Comparison of ENCODE assay signal across 18 cellular contexts in the genomic region with DNA sequence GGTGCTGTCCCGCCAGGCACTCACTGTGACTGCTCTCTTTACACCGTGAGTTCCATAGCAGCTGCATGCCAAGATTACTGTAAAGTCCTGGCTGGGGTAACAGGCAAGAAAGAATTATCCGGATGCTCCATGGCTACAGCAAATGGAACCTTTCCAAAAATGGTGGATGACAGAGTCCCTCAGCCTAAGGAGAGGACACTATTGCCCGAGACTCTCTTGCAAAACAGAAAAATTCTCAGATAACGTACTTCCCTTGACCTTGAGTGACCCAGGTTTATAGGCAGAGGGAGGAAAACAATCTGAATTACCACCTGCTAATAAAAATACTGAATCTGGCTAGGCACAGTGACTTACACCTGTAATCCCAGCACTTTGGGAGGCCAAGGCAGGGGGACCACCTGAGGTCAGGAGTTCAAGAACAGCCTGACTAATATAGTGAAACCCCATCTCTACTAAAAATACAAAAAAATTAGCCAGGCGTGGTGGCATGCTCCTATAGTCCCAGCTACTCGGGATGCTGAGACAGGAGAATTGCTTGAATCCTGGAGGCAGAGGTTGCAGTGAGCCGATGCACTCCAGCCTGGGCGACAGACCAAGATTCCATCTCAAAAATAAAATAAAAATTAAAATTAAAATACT. TPM values are rescaled to one million over a fixed set of nuclear protein-coding genes. Genes with fewer than 3 reads are reported as not detected.
DNase-seq lines count a peak whose midpoint lies in the region; ATAC-seq, FAIRE-seq and TF ChIP-seq lines count a peak whose summit lies in the region.
"Had no signal": no experiment of that assay in that cellular context is flagged by ENCODE, and none has a peak within 500 bp of the region (broad histone marks: within the 10 kb centered on the region; RNA-seq: fewer than 3 reads in every experiment).

No MANE protein-coding gene starts in this region.

- DNase-seq in GM19239 (ENCODE audit: insufficient read length, low spot score) = no peak
- DNase-seq in K562 (ENCODE audit: extremely low read depth in 1 of 4, low spot score in 3 of 4) = no peak
- DNase-seq in osteoblast (ENCODE audit: insufficient read length, low spot score, missing footprints) = peak; percentile 80
- no peak for DNase-seq in mesenchymal stem cell
- DNase-seq in thyroid gland = no peak
- DNase-seq: ACHN; Caco-2; CD4-positive, alpha-beta T cell; GM23248; HCEC 1CT had no signal

- no peak overlapping the region for H3K4me2 ChIP-seq in K562 (ENCODE audit: insufficient read depth, low read length)
- no peak overlapping the region for H3K4me2 ChIP-seq in osteoblast (ENCODE audit: insufficient read depth, low read length)
- H3K4me2 ChIP-seq in mesenchymal stem cell (ENCODE audit: low read length, poor library complexity, severe bottlenecking) = no peak overlapping the region
- H3K4me2 ChIP-seq: KMS-11 had no signal

- no peak overlapping the region for H3K14ac ChIP-seq in mesenchymal stem cell (ENCODE audit: low read length in 2 of 2)

- H2AK5ac ChIP-seq in mesenchymal stem cell (ENCODE audit: low read length, severe bottlenecking) = no peak overlapping the region

- H3K23ac ChIP-seq in mesenchymal stem cell (ENCODE audit: low read length in 2 of 2) = no peak overlapping the region

- H3K79me1 ChIP-seq in mesenchymal stem cell (replicated peaks; ENCODE audit: low read length, poor library complexity, severe bottlenecking) = peaks cover 13% of the 10 kb centered on the region

- H3K27me3 ChIP-seq in K562 (ENCODE audit: control insufficient read depth in 2 of 2, insufficient read depth in 2 of 2, low read length in 2 of 2) = peaks cover 46 to 64% of the 10 kb centered on the region in 2 experiments
- peaks cover 36% of the 10 kb centered on the region for H3K27me3 ChIP-seq in osteoblast (ENCODE audit: insufficient read depth, low read length)
- peaks cover 4 to 62% of the 10 kb centered on the region in 2 experiments for H3K27me3 ChIP-seq in mesenchymal stem cell (ENCODE audit: control insufficient read depth in 1 of 2, insufficient read depth in 1 of 2, low read length in 2 of 2)
- no peaks in the 10 kb centered on the region for H3K27me3 ChIP-seq in thyroid gland

- no peaks in the 10 kb centered on the region for H3K9me3 ChIP-seq in K562 (replicated peaks; ENCODE audit: control insufficient read depth, insufficient read depth, low read depth, low read length)
- H3K9me3 ChIP-seq in osteoblast (ENCODE audit: low read depth, low read length) = no peaks in the 10 kb centered on the region
- H3K9me3 ChIP-seq in mesenchymal stem cell (ENCODE audit: control insufficient read depth, low read length) = no peaks in the 10 kb centered on the region
- H3K9me3 ChIP-seq in thyroid gland = no peaks in the 10 kb centered on the region
- H3K9me3 ChIP-seq: Caco-2 had no signal

- POLR2A ChIA-PET in K562 (lab: Yijun Ruan, JAX) = no interaction called here

- H2BK120ac ChIP-seq in mesenchymal stem cell (ENCODE audit: low read depth, low read length) = no peak overlapping the region

- no peak overlapping the region for H2BK5ac ChIP-seq in mesenchymal stem cell (ENCODE audit: low read depth, low read length, poor library complexity, severe bottlenecking)

- H4K91ac ChIP-seq in mesenchymal stem cell (ENCODE audit: low read length) = no peak overlapping the region

- TF ChIP-seq POLR2A in K562 (conservative IDR thresholded peaks at IDR 0.05) (no peak), thyroid gland (IDR thresholded peaks at IDR 0.05) (no peak)

- BruUV-seq in K562 (replicated peaks; lab: Mats Ljungman, UMichigan) = no TSS peak

- H3K9me1 ChIP-seq in K562 (ENCODE audit: control insufficient read depth, insufficient read depth, low read length) = no peaks in the 10 kb centered on the region

- intact Hi-C loops in K562 (cut with micrococcal nuclease) (no loop called here), thyroid gland (cut with DNase I) (no loop called here)

- TF ChIP-seq CTCF in K562 (IDR thresholded peaks at IDR 0.05 in 2 of 3, conservative IDR thresholded peaks at IDR 0.05 in 1 of 3; ENCODE audit: insufficient read depth in 2 of 3, low read depth in 1 of 3, low read length in 3 of 3) (no peak), osteoblast (IDR thresholded peaks at IDR 0.05; ENCODE audit: extremely low read depth, low read depth, low read length) (no peak), thyroid gland (IDR thresholded peaks at IDR 0.05) (no peak)

- peak; percentile 77 for FAIRE-seq in GM19239 (lab: Jason Lieb, UNC)
- FAIRE-seq in K562 (lab: Jason Lieb, UNC) = peak; percentile 56
- FAIRE-seq: A204.1, D721Med, G401.6, H54, HTR-8/SVneo had no signal

- H3K9ac ChIP-seq in K562 (ENCODE audit: insufficient read depth in 1 of 2, low read depth in 2 of 2, low read length in 2 of 2) (peak overlapping the region in 1 of 2 experiments; percentile 56; a peak in 1 of 4 replicates), mesenchymal stem cell (ENCODE audit: low read length) (no peak overlapping the region)
- H3K9ac ChIP-seq: GM23248, KMS-11 had no signal

- H2BK12ac ChIP-seq in mesenchymal stem cell (ENCODE audit: low read length in 2 of 2) = no peak overlapping the region

- H4K20me1 ChIP-seq in K562 (replicated peaks; ENCODE audit: control insufficient read depth, insufficient read depth, low read length) (0 out of 2 replicates have a peak, but pooled peaks cover 7% of the 10 kb centered on the region), osteoblast (ENCODE audit: insufficient read depth, low read length) (peaks cover 2% of the 10 kb centered on the region)

- H4K8ac ChIP-seq in mesenchymal stem cell (ENCODE audit: low read length) = no peak overlapping the region

- H3K4ac ChIP-seq in mesenchymal stem cell (ENCODE audit: low read depth in 1 of 2, low read length in 2 of 2) = no peak overlapping the region

- no peak overlapping the region for H3K4me3 ChIP-seq in K562
- H3K4me3 ChIP-seq in osteoblast (ENCODE audit: insufficient read depth, low read length) = no peak overlapping the region
- no peak overlapping the region for H3K4me3 ChIP-seq in mesenchymal stem cell (ENCODE audit: insufficient read depth in 1 of 2, low read depth in 1 of 2, low read length in 2 of 2)
- H3K4me3 ChIP-seq in thyroid gland (replicated peaks in 1 of 3) = no peak overlapping the region
- H3K4me3 ChIP-seq: GM23248 had no signal

- CTCF ChIA-PET in K562 (lab: Yijun Ruan, JAX; ENCODE audit: low intra/inter-chr PET ratio) = no interaction called here

- H3K18ac ChIP-seq in mesenchymal stem cell (ENCODE audit: low read depth in 1 of 2, low read length in 2 of 2) = no peak overlapping the region

- WGBS in K562 (ENCODE audit: insufficient coverage, low coverage, missing lambda C conversion rate) = 9% methylated on average over 9 of the region's 9 CpGs
- WGBS in mesenchymal stem cell = 75% methylated on average over 7 of the region's 9 CpGs
- 63 to 81% methylated on average over 9 of the region's 9 CpGs for WGBS in thyroid gland, 2 donors

- in situ Hi-C loops in K562 (cut with MboI) = no loop called here

- TF ChIP-seq RAD21 in K562 (CRISPR knock-in tag; conservative IDR thresholded peaks at IDR 0.05 in 1 of 2, IDR thresholded peaks at IDR 0.05 in 1 of 2) = no peak

- peaks cover 2 to 28% of the 10 kb centered on the region in 2 experiments; a peak in 3 of 5 replicates for H3K4me1 ChIP-seq in K562 (replicated peaks in 1 of 2; ENCODE audit: control insufficient read depth in 2 of 2, insufficient read depth in 2 of 2, low read length in 2 of 2)
- peaks cover 7% of the 10 kb centered on the region for H3K4me1 ChIP-seq in osteoblast (ENCODE audit: insufficient read depth, low read length)
- peaks cover 23% of the 10 kb centered on the region for H3K4me1 ChIP-seq in mesenchymal stem cell (ENCODE audit: control insufficient read depth, insufficient read depth, low read depth, low read length)
- peaks cover 10 to 21% of the 10 kb centered on the region in 2 donors for H3K4me1 ChIP-seq in thyroid gland

- no peak for TF ChIP-seq EP300 in K562 (IDR thresholded peaks at IDR 0.05; ENCODE audit: low read length)

- H3K79me2 ChIP-seq in K562 (ENCODE audit: control insufficient read depth, insufficient read depth, low read length) = no peaks in the 10 kb centered on the region
- no peaks in the 10 kb centered on the region for H3K79me2 ChIP-seq in osteoblast (ENCODE audit: insufficient read depth, low read length)

- H3K27ac ChIP-seq in K562 (ENCODE audit: extremely low read depth, low read depth, low read length) (no peak overlapping the region), osteoblast (ENCODE audit: low read depth, low read length) (no peak overlapping the region), mesenchymal stem cell (ENCODE audit: low read length, poor library complexity, severe bottlenecking) (no peak overlapping the region), thyroid gland (no peak overlapping the region)
- H3K27ac ChIP-seq: C4-2B, GM23248, KMS-11 had no signal

- H3K36me3 ChIP-seq in K562 (ENCODE audit: control insufficient read depth, insufficient read depth, low read length) (no peaks in the 10 kb centered on the region), osteoblast (ENCODE audit: insufficient read depth, low read length) (no peaks in the 10 kb centered on the region), mesenchymal stem cell (ENCODE audit: control insufficient read depth in 1 of 2, insufficient read depth in 2 of 2, low read depth in 1 of 2, low read length in 2 of 2) (peaks cover 0 to 18% of the 10 kb centered on the region in 2 experiments), thyroid gland (no peaks in the 10 kb centered on the region)

- no peak overlapping the region for H2AFZ ChIP-seq in K562 (ENCODE audit: low read depth, low read length)
- no peak overlapping the region for H2AFZ ChIP-seq in osteoblast (ENCODE audit: low read length)
- no peak overlapping the region for H2AFZ ChIP-seq in mesenchymal stem cell (ENCODE audit: low read depth, low read length)
- H2AFZ ChIP-seq: GM23248 had no signal

- no peak overlapping the region for H2BK15ac ChIP-seq in mesenchymal stem cell (ENCODE audit: low read depth, poor library complexity, severe bottlenecking)

- no peak for ATAC-seq in K562
- no peak for ATAC-seq in GM21619 (IDR thresholded peaks at IDR 0.05; ENCODE audit: unreplicated experiment)

RNA-seq across cellular contexts. Expression of a gene that starts 4.5 kb away (rescaled TPM):
- not detected in 2 replicates for total RNA-seq in K562 (2011; cell fraction: chromatin; rRNA removed; ENCODE audit: low replicate concordance)
- not detected in 2 replicates for total RNA-seq in K562 (2011; cell fraction: nucleolus; rRNA removed)
- total RNA-seq in K562 (2011; cell fraction: nucleoplasm; rRNA removed) = not detected in 2 replicates
- total RNA-seq in K562 (2014; rRNA removed) (not detected in 2 replicates), K562 (2014; rRNA removed; fragmentation: Illumina TruSeq; extraction: Trizol) (not detected in 2 replicates), K562 (2015; rRNA removed; fragmentation: Illumina TruSeq; extraction: Trizol) (not detected in 2 replicates), K562 (2021) (0.11 TPM in 1 of 2 replicates, not detected in the other), osteoblast (0.36 and 1.5 TPM in 2 replicates), thyroid gland (10 to 100 TPM in 1 of 4 donors, 1 to 10 TPM in 2, under 1 TPM in 1; 0.59 to 47.2 (median 2.7) TPM)
- polyA plus RNA-seq in K562 (2011; rRNA removed) (not detected in 2 replicates), K562 (2014; fragmentation: Illumina TruSeq; extraction: Trizol) (not detected in 2 replicates), K562 (2014; fragmentation: Nextera tagmentation; extraction: Ambion mirVana) (not detected), K562 (2014; rRNA removed) (0.13 TPM in 1 of 2 replicates, not detected in the other)
- not detected in 2 replicates for polyA plus RNA-seq in K562 (2011; cell fraction: cytosol; rRNA removed)
- not detected in 2 replicates for polyA plus RNA-seq in K562 (2011; cell fraction: nucleus; rRNA removed)
- not detected in 2 replicates for polyA plus RNA-seq in K562 (2012)
- not detected in 2 replicates for polyA minus RNA-seq in K562 (2011; rRNA and poly(A)+ RNA removed)
- not detected in 2 replicates for polyA minus RNA-seq in K562 (2011; cell fraction: cytosol; rRNA and poly(A)+ RNA removed)
- polyA minus RNA-seq in K562 (2011; cell fraction: nucleus; rRNA and poly(A)+ RNA removed) = not detected in 2 replicates
- polyA plus RNA-seq in mesenchymal stem cell (2013, experiment 1 of 2) = 0.22 TPM
- 0.34 TPM for polyA plus RNA-seq in mesenchymal stem cell (2013, experiment 2 of 2)
- total RNA-seq: CD4-positive, alpha-beta T cell had no signal

RNA-seq across cellular contexts. Expression of a gene that starts 32.3 kb away (rescaled TPM):
- total RNA-seq in K562 (2011; cell fraction: chromatin; rRNA removed; ENCODE audit: low replicate concordance) = 14.2 and 14.4 TPM in 2 replicates
- 11.3 and 12.0 TPM in 2 replicates for total RNA-seq in K562 (2011; cell fraction: nucleolus; rRNA removed)
- 14.4 and 15.9 TPM in 2 replicates for total RNA-seq in K562 (2011; cell fraction: nucleoplasm; rRNA removed)
- total RNA-seq in K562 (2014; rRNA removed) = 5.6 and 8.7 TPM in 2 replicates
- 6.1 and 6.5 TPM in 2 replicates for total RNA-seq in K562 (2014; rRNA removed; fragmentation: Illumina TruSeq; extraction: Trizol)
- 6.7 and 7.1 TPM in 2 replicates for total RNA-seq in K562 (2015; rRNA removed; fragmentation: Illumina TruSeq; extraction: Trizol)
- 13.1 and 13.4 TPM in 2 replicates for total RNA-seq in K562 (2021)
- polyA plus RNA-seq in K562 (2011; rRNA removed) = 11.4 and 19.6 TPM in 2 replicates
- 7.0 and 9.5 TPM in 2 replicates for polyA plus RNA-seq in K562 (2011; cell fraction: cytosol; rRNA removed)
- polyA plus RNA-seq in K562 (2011; cell fraction: nucleus; rRNA removed) = 12.5 and 13.4 TPM in 2 replicates
- 5.1 and 7.4 TPM in 2 replicates for polyA plus RNA-seq in K562 (2012)
- polyA plus RNA-seq in K562 (2014; fragmentation: Illumina TruSeq; extraction: Trizol) = 10.7 and 10.8 TPM in 2 replicates
- polyA plus RNA-seq in K562 (2014; fragmentation: Nextera tagmentation; extraction: Ambion mirVana) = 1 to 10 TPM; 2.1 to 3.0 TPM
- polyA plus RNA-seq in K562 (2014; rRNA removed) = 6.2 and 6.5 TPM in 2 replicates
- polyA minus RNA-seq in K562 (2011; rRNA and poly(A)+ RNA removed) = 11.9 and 14.6 TPM in 2 replicates
- polyA minus RNA-seq in K562 (2011; cell fraction: cytosol; rRNA and poly(A)+ RNA removed) = 7.5 and 8.1 TPM in 2 replicates
- 4.7 and 8.6 TPM in 2 replicates for polyA minus RNA-seq in K562 (2011; cell fraction: nucleus; rRNA and poly(A)+ RNA removed)
- total RNA-seq in osteoblast = 6.8 and 8.3 TPM in 2 replicates
- 7.2 TPM for polyA plus RNA-seq in mesenchymal stem cell (2013, experiment 1 of 2)
- polyA plus RNA-seq in mesenchymal stem cell (2013, experiment 2 of 2) = 7.1 TPM
- total RNA-seq in thyroid gland = 10 to 100 TPM; 11.2 to 44.2 (median 23.7) TPM

RNA-seq across cellular contexts. Expression of a gene that starts 46.8 kb away (rescaled TPM):
- total RNA-seq in K562 (2011; cell fraction: chromatin; rRNA removed; ENCODE audit: low replicate concordance) = 177 and 207 TPM in 2 replicates
- total RNA-seq in K562 (2011; cell fraction: nucleolus; rRNA removed) = 94.9 and 117 TPM in 2 replicates
- 132 and 215 TPM in 2 replicates for total RNA-seq in K562 (2011; cell fraction: nucleoplasm; rRNA removed)
- 241 and 276 TPM in 2 replicates for total RNA-seq in K562 (2014; rRNA removed)
- total RNA-seq in K562 (2014; rRNA removed; fragmentation: Illumina TruSeq; extraction: Trizol) = 128 and 148 TPM in 2 replicates
- 109 and 112 TPM in 2 replicates for total RNA-seq in K562 (2015; rRNA removed; fragmentation: Illumina TruSeq; extraction: Trizol)
- total RNA-seq in K562 (2021) = 244 and 253 TPM in 2 replicates
- 76.7 and 81.3 TPM in 2 replicates for polyA plus RNA-seq in K562 (2011; rRNA removed)
- 37.8 and 162 TPM in 2 replicates for polyA plus RNA-seq in K562 (2011; cell fraction: cytosol; rRNA removed)
- 55.5 and 78.0 TPM in 2 replicates for polyA plus RNA-seq in K562 (2011; cell fraction: nucleus; rRNA removed)
- polyA plus RNA-seq in K562 (2012) = 138 and 149 TPM in 2 replicates
- polyA plus RNA-seq in K562 (2014; fragmentation: Illumina TruSeq; extraction: Trizol) = 155 and 157 TPM in 2 replicates
- polyA plus RNA-seq in K562 (2014; fragmentation: Nextera tagmentation; extraction: Ambion mirVana) = 10 to 100 TPM; 50.1 to 50.7 TPM
- 161 and 210 TPM in 2 replicates for polyA plus RNA-seq in K562 (2014; rRNA removed)
- polyA minus RNA-seq in K562 (2011; rRNA and poly(A)+ RNA removed) = 142 and 163 TPM in 2 replicates
- polyA minus RNA-seq in K562 (2011; cell fraction: cytosol; rRNA and poly(A)+ RNA removed) = 82.7 and 91.7 TPM in 2 replicates
- polyA minus RNA-seq in K562 (2011; cell fraction: nucleus; rRNA and poly(A)+ RNA removed) = 107 and 116 TPM in 2 replicates
- 4.3 and 7.4 TPM in 2 replicates for total RNA-seq in osteoblast
- polyA plus RNA-seq in mesenchymal stem cell (2013, experiment 1 of 2) = 18.2 TPM
- polyA plus RNA-seq in mesenchymal stem cell (2013, experiment 2 of 2) = 20.1 TPM
- under 1 TPM in 3 of 4 donors, not detected in 1; 0.27 to 0.83 (median 0.75) TPM for total RNA-seq in thyroid gland

Comparison
In these comparisons a context has a peak if more than half of its experiments do, and no peak if none do; other contexts are left out.
1. RNA of a gene that starts 46.8 kb away (total RNA-seq): 94.9 to 276 TPM in K562; 4.3 to 7.4 TPM in osteoblast and 0.27 to 0.83 TPM in thyroid gland; every median in the first group is over 10 times any median in the second.